Comparison of ENCODE assay signal across 2 cellular contexts in genomic region chr5:142979636-142980035, GRCh38.
TF ChIP-seq lines count a peak whose summit lies in the region.

No MANE protein-coding gene starts in this region.

TF ChIP-seq in IMR-90, 13 proteins besides CTCF, POLR2A, EP300 and RAD21:
- TF ChIP-seq SMC3 (IDR thresholded peaks at IDR 0.05; ENCODE audit: low read depth, low read length) (no peak), MAZ (IDR thresholded peaks at IDR 0.05; ENCODE audit: borderline replicate concordance, low read depth, low read length) (no peak), BHLHE40 (IDR thresholded peaks at IDR 0.05; ENCODE audit: low read depth, low read length) (no peak)

TF ChIP-seq in H1, 55 proteins besides CTCF, POLR2A, EP300 and RAD21:
- no peak for TF ChIP-seq MAX (IDR thresholded peaks at IDR 0.05)
- no peak for TF ChIP-seq ATF2 (IDR thresholded peaks at IDR 0.05; ENCODE audit: low read length)
- TF ChIP-seq SAP30 (IDR thresholded peaks at IDR 0.05; ENCODE audit: insufficient read depth, insufficient replicate concordance, low read length): no peak
- TF ChIP-seq CEBPB (IDR thresholded peaks at IDR 0.05; ENCODE audit: low read depth, low read length): no peak
- no peak for TF ChIP-seq HDAC2 (IDR thresholded peaks at IDR 0.05; ENCODE audit: borderline replicate concordance in 1 of 2, low read depth in 2 of 2, low read length in 2 of 2)
